13 cellular contexts compared by ENCODE assay signal in genomic region chr7:130937016-130937415, GRCh38.
DNase-seq lines count a peak whose midpoint lies in the region; ATAC-seq lines count a peak whose summit lies in the region.
"Had no signal": no experiment of that assay in that cellular context is flagged by ENCODE, and none has a peak within 500 bp of the region (broad histone marks: within the 10 kb centered on the region; RNA-seq: fewer than 3 reads in every experiment).

No MANE protein-coding gene starts in this region.

- H3K4me1 Mint-ChIP-seq in activated naive CD4-positive, alpha-beta T cell treated with anti-CD3 and anti-CD28 coated beads for 36 hours (ENCODE audit: low read depth), result peaks cover 88% of the 10 kb centered on the region
- H3K4me1 Mint-ChIP-seq in T-helper 17 cell, result peaks cover 76% of the 10 kb centered on the region
- H3K4me1 Mint-ChIP-seq in stimulated activated naive CD8-positive, alpha-beta T cell treated with anti-CD3 and anti-CD28 coated beads, Interleukin-15, amount 100 ng/mL, for 72 hours, result peaks cover 92% of the 10 kb centered on the region

- H3K9me3 ChIP-seq in T-helper 17 cell (ENCODE audit: control insufficient read depth, low read length, poor library complexity, severe bottlenecking), result no peaks in the 10 kb centered on the region
- no peaks in the 10 kb centered on the region for H3K9me3 ChIP-seq in effector memory CD4-positive, alpha-beta T cell (ENCODE audit: control insufficient read depth, low read length)

- no peak for DNase-seq in activated naive CD4-positive, alpha-beta T cell treated with anti-CD3 and anti-CD28 coated beads for 36 hours
- DNase-seq in activated naive CD4-positive, alpha-beta T cell treated with anti-CD3 and anti-CD28 coated beads, Interleukin-2, amount 50 U/mL, for 16 hours, result no peak
- DNase-seq in T-helper 17 cell (no peak), NCI-H2171 treated with DMSO at 0.1 percent for 48 hours (lab: John Stamatoyannopoulos, UW) (no peak), HuH-7.5 (ENCODE audit: low spot score) (no peak), NCI-H82 (lab: John Stamatoyannopoulos, UW) (no peak)
- DNase-seq in effector memory CD4-positive, alpha-beta T cell, result no peak
- DNase-seq in stimulated activated naive CD8-positive, alpha-beta T cell treated with anti-CD3 and anti-CD28 coated beads, Interleukin-15, amount 100 ng/mL, for 72 hours, result no peak
- DNase-seq: cortex of kidney; GOT3; NCI-H1417; retina; stimulated activated CD4-positive, alpha-beta T cell treated with anti-CD3 and anti-CD28 coated beads, Interleukin-15, amount 100 ng/mL, for 24 hours had no signal

- peaks cover 80% of the 10 kb centered on the region for H3K36me3 Mint-ChIP-seq in activated naive CD4-positive, alpha-beta T cell treated with anti-CD3 and anti-CD28 coated beads for 36 hours (ENCODE audit: low read depth)
- peaks cover 27% of the 10 kb centered on the region for H3K36me3 Mint-ChIP-seq in T-helper 17 cell (ENCODE audit: low read depth)

- H3K4me3 ChIP-seq in effector memory CD4-positive, alpha-beta T cell (ENCODE audit: insufficient read depth, low read depth, low read length, poor library complexity, severe bottlenecking), result no peak overlapping the region

- H3K27me3 Mint-ChIP-seq in activated naive CD4-positive, alpha-beta T cell treated with anti-CD3 and anti-CD28 coated beads for 36 hours (ENCODE audit: low read depth), result no peaks in the 10 kb centered on the region
- no peaks in the 10 kb centered on the region for H3K27me3 Mint-ChIP-seq in T-helper 17 cell
- H3K27me3 Mint-ChIP-seq in stimulated activated naive CD8-positive, alpha-beta T cell treated with anti-CD3 and anti-CD28 coated beads, Interleukin-15, amount 100 ng/mL, for 72 hours, result no peaks in the 10 kb centered on the region

- H3K27ac ChIP-seq in effector memory CD4-positive, alpha-beta T cell (ENCODE audit: insufficient read depth, low read length, poor library complexity, severe bottlenecking), result peak overlapping the region; percentile 42

- CTCF ChIA-PET in activated naive CD4-positive, alpha-beta T cell treated with anti-CD3 and anti-CD28 coated beads for 36 hours (lab: Charles Lee), result interaction anchor here (1.3 to 2.4 kb wide), 2 partner anchors 33 to 103 kb away, joined by 4 to 8 read pairs; no protein-coding TSS in a partner anchor

- H3K4me3 Mint-ChIP-seq in activated naive CD4-positive, alpha-beta T cell treated with anti-CD3 and anti-CD28 coated beads for 36 hours, result no peak overlapping the region
- peak overlapping the region; percentile 90 for H3K4me3 Mint-ChIP-seq in T-helper 17 cell
- H3K4me3 Mint-ChIP-seq in stimulated activated naive CD8-positive, alpha-beta T cell treated with anti-CD3 and anti-CD28 coated beads, Interleukin-15, amount 100 ng/mL, for 72 hours, result no peak overlapping the region

- H3K27me3 ChIP-seq in effector memory CD4-positive, alpha-beta T cell (replicated peaks; ENCODE audit: control insufficient read depth, insufficient read depth, low read length, poor library complexity, severe bottlenecking), result no peaks in the 10 kb centered on the region

- no peaks in the 10 kb centered on the region for H3K9me3 Mint-ChIP-seq in activated naive CD4-positive, alpha-beta T cell treated with anti-CD3 and anti-CD28 coated beads for 36 hours
- no peaks in the 10 kb centered on the region for H3K9me3 Mint-ChIP-seq in stimulated activated naive CD8-positive, alpha-beta T cell treated with anti-CD3 and anti-CD28 coated beads, Interleukin-15, amount 100 ng/mL, for 72 hours

- H3K36me3 ChIP-seq in effector memory CD4-positive, alpha-beta T cell (ENCODE audit: control insufficient read depth, insufficient read depth, low read length), result peaks cover 33% of the 10 kb centered on the region

- peak overlapping the region; percentile 32 for H3K27ac Mint-ChIP-seq in activated naive CD4-positive, alpha-beta T cell treated with anti-CD3 and anti-CD28 coated beads for 36 hours
- no peak overlapping the region for H3K27ac Mint-ChIP-seq in T-helper 17 cell
- H3K27ac Mint-ChIP-seq in stimulated activated naive CD8-positive, alpha-beta T cell treated with anti-CD3 and anti-CD28 coated beads, Interleukin-15, amount 100 ng/mL, for 72 hours, result peak overlapping the region; percentile 43 to 94

- peaks cover 40% of the 10 kb centered on the region for H3K4me1 ChIP-seq in effector memory CD4-positive, alpha-beta T cell (ENCODE audit: control insufficient read depth, insufficient read depth, low read length, poor library complexity, severe bottlenecking)

- intact Hi-C loops in activated naive CD4-positive, alpha-beta T cell treated with anti-CD3 and anti-CD28 coated beads for 36 hours (cut with micrococcal nuclease), result no loop called here

- ATAC-seq in T-helper 17 cell, result no peak
- no peak for ATAC-seq in stimulated activated naive CD8-positive, alpha-beta T cell treated with anti-CD3 and anti-CD28 coated beads, Interleukin-15, amount 100 ng/mL, for 72 hours
